In the genomic region with DNA sequence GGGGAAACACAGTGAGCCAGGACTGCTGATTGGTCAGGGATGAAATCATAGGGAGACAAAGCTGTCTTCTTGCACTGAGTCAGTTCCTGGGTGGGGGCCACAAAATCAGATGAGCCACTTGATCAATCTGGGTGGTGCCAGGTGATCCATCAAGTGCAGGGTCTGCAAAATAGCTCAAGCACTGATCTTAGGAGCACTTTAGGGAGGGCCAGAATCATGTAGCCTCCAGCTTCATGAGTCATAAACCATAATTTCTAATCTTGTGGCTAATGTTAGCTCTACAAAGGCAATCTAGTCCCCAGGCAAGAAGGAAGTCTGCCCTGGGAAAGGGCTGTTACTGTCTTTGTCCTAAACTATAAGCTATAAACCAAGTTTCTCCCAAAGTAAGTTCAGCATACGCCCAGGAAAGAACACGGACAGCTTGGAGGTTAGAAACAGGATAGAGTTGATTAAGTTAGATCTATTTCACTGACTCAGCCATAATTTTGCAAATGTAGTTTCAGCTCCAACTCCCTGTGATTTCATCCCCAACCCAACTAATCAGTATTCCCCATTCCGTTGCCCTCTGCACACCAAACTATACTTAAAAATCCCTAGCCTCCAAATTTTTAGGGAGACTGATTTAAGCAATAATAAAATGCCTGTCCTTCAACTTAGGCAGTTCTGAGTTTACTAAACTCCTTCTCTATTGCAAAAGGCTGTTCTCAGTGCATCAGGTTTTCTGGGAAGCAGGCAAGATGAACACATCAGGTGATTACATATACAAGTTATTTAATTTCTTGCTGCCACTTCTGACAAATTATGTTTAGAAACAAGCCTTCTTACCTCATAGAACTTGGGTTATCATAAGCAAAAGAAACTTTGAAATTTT, we compare ENCODE assay signal across 14 cellular contexts.
DNase-seq lines count a peak whose midpoint lies in the region; ATAC-seq and TF ChIP-seq lines count a peak whose summit lies in the region.
"Had no signal": no experiment of that assay in that cellular context is flagged by ENCODE, and none has a peak within 500 bp of the region (broad histone marks: within the 10 kb centered on the region; RNA-seq: fewer than 3 reads in every experiment).

No MANE protein-coding gene starts in this region.

- no peaks in the 10 kb centered on the region for H3K27me3 Mint-ChIP-seq in activated T-helper 17 cell treated with anti-CD3 and anti-CD28 coated beads, Interleukin-2, amount 50 U/mL, for 72 hours

- no peaks in the 10 kb centered on the region for H3K4me1 Mint-ChIP-seq in activated T-helper 17 cell treated with anti-CD3 and anti-CD28 coated beads, Interleukin-2, amount 50 U/mL, for 72 hours

- H3K4me3 ChIP-seq in BE2C (ENCODE audit: low read depth, low read length): no peak overlapping the region
- no peak overlapping the region for H3K4me3 ChIP-seq in body of pancreas
- H3K4me3 ChIP-seq in left lung: no peak overlapping the region
- no peak overlapping the region for H3K4me3 ChIP-seq in HAP-1
- H3K4me3 ChIP-seq: cardiac muscle cell had no signal

- peak; percentile 11 for DNase-seq in BE2C
- peak; percentile 86 for DNase-seq in M059J (ENCODE audit: low read depth)
- no peak for DNase-seq in body of pancreas
- DNase-seq in left lung: no peak
- DNase-seq in CD1c-positive myeloid dendritic cell (ENCODE audit: extremely low spot score): no peak
- DNase-seq in NCI-H1694 (lab: John Stamatoyannopoulos, UW): no peak
- no peak for DNase-seq in HAP-1 (ENCODE audit: low spot score in 2 of 2)
- DNase-seq: activated CD4-positive, alpha-beta T cell treated with anti-CD3 and anti-CD28 coated beads for 4 hours; DMS79 treated with DMSO at 0.1 percent for 48 hours; NCI-H1417; NCI-H524 treated with DMSO at 0.1 percent for 48 hours; stimulated activated CD4-positive, alpha-beta T cell treated with anti-CD3 and anti-CD28 coated beads, Interleukin-12 subunit alpha, Interleukin-12 subunit beta, amount 100 ng/mL, for 4 hours had no signal

- H3K27ac ChIP-seq in body of pancreas: peak overlapping the region; percentile 36 to 88 (median 76)
- H3K27ac ChIP-seq in left lung: no peak overlapping the region

- no peaks in the 10 kb centered on the region for H3K9me3 Mint-ChIP-seq in activated T-helper 17 cell treated with anti-CD3 and anti-CD28 coated beads, Interleukin-2, amount 50 U/mL, for 72 hours

- in situ Hi-C loops in HAP-1 (cut with MboI; ENCODE audit: low sequenced_read_pairs): no loop called here

- H3K36me3 ChIP-seq in BE2C (no peaks in the 10 kb centered on the region), body of pancreas (replicated peaks in 1 of 2; ENCODE audit: insufficient read depth in 1 of 2, low read depth in 2 of 2) (no peaks in the 10 kb centered on the region), left lung (no peaks in the 10 kb centered on the region), HAP-1 (replicated peaks) (no peaks in the 10 kb centered on the region)
- H3K36me3 ChIP-seq: cardiac muscle cell had no signal

- peak; percentile 21 for ATAC-seq in body of pancreas
- peak; percentile 53 for ATAC-seq in left lung
- ATAC-seq in activated T-helper 17 cell treated with anti-CD3 and anti-CD28 coated beads, Interleukin-2, amount 50 U/mL, for 72 hours (replicated peaks): no peak

- no peak overlapping the region for H3K27ac Mint-ChIP-seq in activated T-helper 17 cell treated with anti-CD3 and anti-CD28 coated beads, Interleukin-2, amount 50 U/mL, for 72 hours

- H3K27me3 ChIP-seq in BE2C: no peaks in the 10 kb centered on the region
- no peaks in the 10 kb centered on the region for H3K27me3 ChIP-seq in body of pancreas
- no peaks in the 10 kb centered on the region for H3K27me3 ChIP-seq in left lung
- H3K27me3 ChIP-seq in HAP-1 (ENCODE audit: low read depth): no peaks in the 10 kb centered on the region
- H3K27me3 ChIP-seq: cardiac muscle cell had no signal

- no peak for TF ChIP-seq POLR2A in body of pancreas (IDR thresholded peaks at IDR 0.05)

- no peak for TF ChIP-seq CTCF in BE2C (IDR thresholded peaks at IDR 0.05; ENCODE audit: low read depth, low read length)
- TF ChIP-seq CTCF in body of pancreas (IDR thresholded peaks at IDR 0.05): no peak
- TF ChIP-seq CTCF in left lung (IDR thresholded peaks at IDR 0.05): no peak

- H3K36me3 Mint-ChIP-seq in activated T-helper 17 cell treated with anti-CD3 and anti-CD28 coated beads, Interleukin-2, amount 50 U/mL, for 72 hours (ENCODE audit: low read depth): no peaks in the 10 kb centered on the region

- peaks cover 3% of the 10 kb centered on the region; the same call in 1 of the 2 replicates for H3K4me1 ChIP-seq in BE2C
- peaks cover 44% of the 10 kb centered on the region for H3K4me1 ChIP-seq in body of pancreas
- peaks cover 0 to 10% of the 10 kb centered on the region in 2 donors for H3K4me1 ChIP-seq in left lung
- peaks cover 57% of the 10 kb centered on the region for H3K4me1 ChIP-seq in HAP-1

- H3K9me3 ChIP-seq in BE2C (no peaks in the 10 kb centered on the region), body of pancreas (no peaks in the 10 kb centered on the region), left lung (no peaks in the 10 kb centered on the region), HAP-1 (no peaks in the 10 kb centered on the region)

- WGBS in body of pancreas, 2 donors: 59 to 62% methylated on average over 3 of the region's 3 CpGs

- no peak overlapping the region for H3K4me3 Mint-ChIP-seq in activated T-helper 17 cell treated with anti-CD3 and anti-CD28 coated beads, Interleukin-2, amount 50 U/mL, for 72 hours

- intact Hi-C loops in body of pancreas (cut with DNase I): no loop called here
- intact Hi-C loops in left lung (cut with DNase I): no loop called here

Comparison
In these comparisons a context has a peak if more than half of its experiments do, and no peak if none do; other contexts are left out.
1. DNase-seq: peak in BE2C (single experiment) and M059J (single experiment); none in body of pancreas (0 of 4), left lung (0 of 2), CD1c-positive myeloid dendritic cell (single experiment), NCI-H1694 (single experiment) and HAP-1 (0 of 2).
2. H3K27ac ChIP-seq: peak in body of pancreas (4 of 4); none in left lung (0 of 2).